ENCODE assay signal across 11 cellular contexts in the genomic region with DNA sequence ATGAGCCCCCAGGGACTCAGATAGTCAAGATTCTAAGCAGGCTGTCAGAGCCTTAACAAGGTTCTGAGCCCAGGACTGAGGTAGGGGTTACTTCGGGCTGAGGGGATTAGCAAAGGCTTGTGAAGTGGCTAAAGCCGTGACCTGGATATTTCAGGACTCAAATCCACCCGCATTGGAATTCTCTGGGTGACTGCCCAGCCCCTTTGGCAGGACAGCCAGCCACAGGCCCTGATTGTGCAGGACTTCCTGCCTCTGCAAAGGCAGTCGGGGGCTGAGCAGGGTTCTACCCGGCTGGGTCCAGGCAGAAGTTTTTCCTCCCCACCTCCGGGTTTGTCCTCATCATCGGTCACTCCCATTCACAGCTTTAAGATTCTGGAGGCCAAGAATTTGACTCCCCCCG. TPM values are rescaled to one million over a fixed set of nuclear protein-coding genes. Genes with fewer than 3 reads are reported as not detected.
A peak's percentile ranks its signal among the peaks of the same experiment; 100 is the strongest.
DNase-seq lines count a peak whose midpoint lies in the region; ATAC-seq and TF ChIP-seq lines count a peak whose summit lies in the region.
"Had no signal": no experiment of that assay in that cellular context is flagged by ENCODE, and none has a peak within 500 bp of the region (broad histone marks: within the 10 kb centered on the region; RNA-seq: fewer than 3 reads in every experiment).

Gene PLA2G5 (plus strand): TSS at position 263 of the 400 bp plus-strand sequence. CDS start 14,637 bp downstream, outside the sequence.

- no peak within 1 kb of the TSS for H3K4me2 ChIP-seq in mammary epithelial cell (ENCODE audit: insufficient read depth, low read depth, low read length)

- TF ChIP-seq CTCF in mammary epithelial cell (conservative IDR thresholded peaks at IDR 0.05 in 1 of 2, IDR thresholded peaks at IDR 0.05 in 1 of 2; ENCODE audit: extremely low read depth in 1 of 2, insufficient read depth in 1 of 2, low read depth in 1 of 2, low read length in 2 of 2) (no peak), psoas muscle (IDR thresholded peaks at IDR 0.05) (no peak)

- H3K27ac ChIP-seq in mammary epithelial cell (ENCODE audit: insufficient read depth, low read depth, low read length) (no peak within 1 kb of the TSS), psoas muscle (no peak within 1 kb of the TSS)

- H3K9me3 ChIP-seq in mammary epithelial cell (replicated peaks; ENCODE audit: insufficient read depth, low read length) (no peaks in the 10 kb centered on the region), psoas muscle (no peaks in the 10 kb centered on the region)

- peak; percentile 90 to 99 (median 97) for ATAC-seq in psoas muscle
- ATAC-seq in GM21390 (IDR thresholded peaks at IDR 0.05; ENCODE audit: unreplicated experiment) = no peak

- BruUV-seq in mammary epithelial cell (replicated peaks; lab: Mats Ljungman, UMichigan) = no TSS peak

- in situ Hi-C loops in mammary epithelial cell (cut with MboI; ENCODE audit: low sequenced_read_pairs in 2 of 2) = no loop called here

- H3K27me3 ChIP-seq in mammary epithelial cell (ENCODE audit: insufficient read depth, low read length) (no peaks in the 10 kb centered on the region), psoas muscle (ENCODE audit: insufficient read depth in 3 of 3, low read length in 2 of 3) (no peaks in the 10 kb centered on the region)

- H3K4me3 ChIP-seq in mammary epithelial cell (replicated peaks in 1 of 3; ENCODE audit: insufficient read depth in 1 of 3, low read depth in 2 of 3, low read length in 3 of 3) (no peak within 1 kb of the TSS), psoas muscle (peak within 1 kb of the TSS; percentile 19)

- H3K4me1 ChIP-seq in mammary epithelial cell (ENCODE audit: insufficient read depth, low read length) = no peaks in the 10 kb centered on the region
- peaks cover 11% of the 10 kb centered on the region for H3K4me1 ChIP-seq in psoas muscle

- no peak within 1 kb of the TSS for H3K9ac ChIP-seq in mammary epithelial cell (ENCODE audit: insufficient read depth, low read length)

- no peaks in the 10 kb centered on the region for H4K20me1 ChIP-seq in mammary epithelial cell (ENCODE audit: insufficient read depth, low read length)

- dilution Hi-C loops in mammary epithelial cell (cut with HindIII; ENCODE audit: low sequenced_read_pairs) = no loop called here

- peak; percentile 52 for DNase-seq in Ammon's horn (ENCODE audit: low spot score)
- DNase-seq in mammary epithelial cell = no peak
- DNase-seq in hypothalamus (lab: John Stamatoyannopoulos, UW) = peak in 33 of 51 donors; percentile 10 to 77 (median 39)
- DNase-seq in psoas muscle = peak; percentile 80 to 84
- no peak for DNase-seq in NCI-H526 treated with DMSO at 0.1 percent for 48 hours (lab: John Stamatoyannopoulos, UW)
- no peak for DNase-seq in germinal center (ENCODE audit: low spot score)
- no peak for DNase-seq in NCI-H2107 treated with DMSO at 0.1 percent for 48 hours (lab: John Stamatoyannopoulos, UW; ENCODE audit: unreplicated experiment)
- DNase-seq: activated CD4-positive, alpha-beta T cell treated with anti-CD3 and anti-CD28 coated beads for 4 hours; erythroblast; stimulated activated CD4-positive, alpha-beta T cell treated with anti-CD3 and anti-CD28 coated beads, Interleukin-4, amount 100 ng/mL, for 1 hour had no signal

- H3K36me3 ChIP-seq in mammary epithelial cell (ENCODE audit: insufficient read depth, low read length) = no peaks in the 10 kb centered on the region
- H3K36me3 ChIP-seq in psoas muscle (ENCODE audit: insufficient read depth in 1 of 2, low read depth in 1 of 2) = no peaks in the 10 kb centered on the region

- no peaks in the 10 kb centered on the region for H3K79me2 ChIP-seq in mammary epithelial cell (ENCODE audit: insufficient read depth, low read length)

- WGBS in mammary epithelial cell (ENCODE audit: low coverage, missing lambda C conversion rate) = 20% methylated on average over 8 of the region's 8 CpGs
- 6 to 11% (median 7%) methylated on average over 8 of the region's 8 CpGs for WGBS in psoas muscle, 3 donors

- peak within 1 kb of the TSS; percentile 29 for H2AFZ ChIP-seq in mammary epithelial cell (ENCODE audit: low read depth, low read length)

- CTCF ChIA-PET in mammary epithelial cell (lab: Charles Lee; ENCODE audit: low non-redundant PET) = no interaction called here

- intact Hi-C loops in mammary epithelial cell (cut with micrococcal nuclease) = no loop called here
- intact Hi-C loops in psoas muscle (cut with DNase I) = no loop called here

RNA-seq across cellular contexts. Expression of gene PLA2G5, which starts in this region (rescaled TPM):
- total RNA-seq in mammary epithelial cell = not detected
- polyA plus RNA-seq in mammary epithelial cell = 0.07 TPM
- polyA minus RNA-seq in mammary epithelial cell = not detected
- 1 to 10 TPM in 2 of 4 donors, not detected in 2; 1.1 to 1.2 TPM for total RNA-seq in psoas muscle
- polyA plus RNA-seq in psoas muscle = under 1 TPM; 0.43 to 0.53 (median 0.46) TPM

Comparison
In these comparisons a context has a peak if more than half of its experiments do, and no peak if none do; other contexts are left out.
1. DNase-seq: peak in Ammon's horn (single experiment), hypothalamus (33 of 51) and psoas muscle (2 of 2); none in mammary epithelial cell (single experiment), NCI-H526 treated with DMSO at 0.1 percent for 48 hours (single experiment), germinal center (single experiment) and NCI-H2107 treated with DMSO at 0.1 percent for 48 hours (single experiment).